33 cellular contexts compared by ENCODE assay signal in genomic region chr2:70967189-70967588, GRCh38. TPM values are rescaled to one million over a fixed set of nuclear protein-coding genes. Genes with fewer than 3 reads are reported as not detected.
"Had no signal": no experiment of that assay in that cellular context is flagged by ENCODE, and none has a peak within 500 bp of the region (broad histone marks: within the 10 kb centered on the region; RNA-seq: fewer than 3 reads in every experiment).

No MANE protein-coding gene starts in this region.

- H3K36me3 Mint-ChIP-seq: activated naive CD4-positive, alpha-beta T cell treated with anti-CD3 and anti-CD28 coated beads, Interleukin-2, amount 10 ng/mL, durations not matched to agents 7 days and 5 days; activated naive CD4-positive, alpha-beta T cell treated with anti-CD3 and anti-CD28 coated beads, Interleukin-2, amount 50 U/mL, for 72 hours; activated naive CD8-positive, alpha-beta T cell treated with anti-CD3 and anti-CD28 coated beads, Interleukin-2, amount 10 ng/mL, durations not matched to agents 7 days and 5 days; brain had no signal

- H3K9me3 ChIP-seq: ascending aorta, breast epithelium, gastrocnemius medialis, heart left ventricle had no signal

- H3K27ac Mint-ChIP-seq: activated CD8-positive, alpha-beta T cell treated with anti-CD3 and anti-CD28 coated beads for 36 hours; activated naive CD4-positive, alpha-beta T cell treated with anti-CD3 and anti-CD28 coated beads, Interleukin-2, amount 10 ng/mL, durations not matched to agents 7 days and 5 days; activated naive CD4-positive, alpha-beta T cell treated with anti-CD3 and anti-CD28 coated beads, Interleukin-2, amount 50 U/mL, for 72 hours; activated naive CD8-positive, alpha-beta T cell treated with anti-CD3 and anti-CD28 coated beads, Interleukin-2, amount 10 ng/mL, durations not matched to agents 7 days and 5 days; activated T-cell treated with anti-CD3 and anti-CD28 coated beads, Interleukin-2, amount 50 U/mL, for 24 hours; activated T-cell treated with anti-CD3 and anti-CD28 coated beads, Interleukin-2, amount 50 U/mL, for 72 hours; brain; dendritic cell treated with granulocyte-macrophage colony-stimulating factor and Interleukin-4, amounts not matched to agents 40 ng/mL and 50 ng/mL, for 4 days; endodermal cell had no signal

- H3K36me3 ChIP-seq: ascending aorta, breast epithelium, cardiac muscle cell, gastrocnemius medialis, heart left ventricle had no signal

- H3K9me3 Mint-ChIP-seq: activated CD8-positive, alpha-beta T cell treated with anti-CD3 and anti-CD28 coated beads for 36 hours; activated naive CD4-positive, alpha-beta T cell treated with anti-CD3 and anti-CD28 coated beads, Interleukin-2, amount 10 ng/mL, durations not matched to agents 7 days and 5 days; activated naive CD4-positive, alpha-beta T cell treated with anti-CD3 and anti-CD28 coated beads, Interleukin-2, amount 50 U/mL, for 72 hours; activated naive CD8-positive, alpha-beta T cell treated with anti-CD3 and anti-CD28 coated beads, Interleukin-2, amount 10 ng/mL, durations not matched to agents 7 days and 5 days; activated T-cell treated with anti-CD3 and anti-CD28 coated beads, Interleukin-2, amount 50 U/mL, for 24 hours; activated T-cell treated with anti-CD3 and anti-CD28 coated beads, Interleukin-2, amount 50 U/mL, for 72 hours; central memory CD8-positive, alpha-beta T cell; dendritic cell treated with granulocyte-macrophage colony-stimulating factor and Interleukin-4, amounts not matched to agents 40 ng/mL and 50 ng/mL, for 4 days; endodermal cell had no signal

- H3K27ac ChIP-seq: ascending aorta, breast epithelium, cardiac muscle cell, coronary artery, dorsolateral prefrontal cortex, foreskin keratinocyte, gastrocnemius medialis, heart left ventricle had no signal

- H3K4me3 Mint-ChIP-seq: activated CD8-positive, alpha-beta T cell treated with anti-CD3 and anti-CD28 coated beads for 36 hours; activated naive CD4-positive, alpha-beta T cell treated with anti-CD3 and anti-CD28 coated beads, Interleukin-2, amount 10 ng/mL, durations not matched to agents 7 days and 5 days; activated naive CD8-positive, alpha-beta T cell treated with anti-CD3 and anti-CD28 coated beads, Interleukin-2, amount 10 ng/mL, durations not matched to agents 7 days and 5 days; activated T-cell treated with anti-CD3 and anti-CD28 coated beads, Interleukin-2, amount 50 U/mL, for 24 hours; activated T-cell treated with anti-CD3 and anti-CD28 coated beads, Interleukin-2, amount 50 U/mL, for 72 hours; brain; central memory CD8-positive, alpha-beta T cell; dendritic cell treated with granulocyte-macrophage colony-stimulating factor and Interleukin-4, amounts not matched to agents 40 ng/mL and 50 ng/mL, for 4 days; endodermal cell had no signal

- ATAC-seq: activated CD8-positive, alpha-beta T cell treated with anti-CD3 and anti-CD28 coated beads for 36 hours; activated naive CD4-positive, alpha-beta T cell treated with anti-CD3 and anti-CD28 coated beads, Interleukin-2, amount 50 U/mL, for 72 hours; activated T-cell treated with anti-CD3 and anti-CD28 coated beads, Interleukin-2, amount 50 U/mL, for 72 hours; esophagus mucosa; foreskin keratinocyte; gastrocnemius medialis; heart left ventricle had no signal

- DNase-seq: activated CD4-positive, alpha-beta T cell treated with anti-CD3 and anti-CD28 coated beads for 4 hours; activated CD4-positive, alpha-beta T cell treated with anti-CD3 and anti-CD28 coated beads, Interleukin-2, amount 50 U/mL, for 1 hour; activated CD4-positive, alpha-beta T cell treated with anti-CD3 and anti-CD28 coated beads, Interleukin-2, amount 50 U/mL, for 48 hours; activated CD4-positive, CD25-positive, alpha-beta regulatory T cell; activated CD4-positive, CD25-positive, alpha-beta regulatory T cell treated with anti-CD3 and anti-CD28 coated beads, Interleukin-2, amount 50 U/mL, for 72 hours; activated CD8-positive, alpha-beta memory T cell treated with anti-CD3 and anti-CD28 coated beads, Interleukin-2, amount 50 U/mL, for 48 hours; activated CD8-positive, alpha-beta T cell treated with anti-CD3 and anti-CD28 coated beads for 36 hours; activated gamma-delta T cell; activated naive CD4-positive, alpha-beta T cell; activated naive CD4-positive, alpha-beta T cell treated with anti-CD3 and anti-CD28 coated beads, Interleukin-2, amount 10 ng/mL, durations not matched to agents 7 days and 5 days; activated naive CD8-positive, alpha-beta T cell treated with anti-CD3 and anti-CD28 coated beads, Interleukin-2, amount 10 ng/mL, durations not matched to agents 7 days and 5 days; activated T-cell treated with anti-CD3 and anti-CD28 coated beads for 4 hours; activated T-cell treated with anti-CD3 and anti-CD28 coated beads, Interleukin-2, amount 50 U/mL, for 24 hours; activated T-cell treated with anti-CD3 and anti-CD28 coated beads, Interleukin-2, amount 50 U/mL, for 72 hours; dorsolateral prefrontal cortex; effector memory CD4-positive, alpha-beta T cell; foreskin keratinocyte; gastrocnemius medialis; glutamatergic neuron; heart left ventricle; T-helper 2 cell had no signal

- H3K4me3 ChIP-seq: ascending aorta, breast epithelium, cardiac muscle cell, coronary artery, dorsolateral prefrontal cortex, gastrocnemius medialis, heart left ventricle had no signal

- H3K27me3 ChIP-seq: ascending aorta, breast epithelium had no signal

- H3K4me1 ChIP-seq: breast epithelium, foreskin keratinocyte had no signal

RNA-seq across cellular contexts. Expression of gene ANKRD53, which starts 11.2 kb away (rescaled TPM):
- total RNA-seq: activated CD8-positive, alpha-beta T cell treated with anti-CD3 and anti-CD28 coated beads for 36 hours; T-helper 1 cell treated with Interleukin-12 subunit alpha and Interleukin-12 subunit beta and Interleukin-4 antibody, amounts not matched to agents 30 ng/mL and 1 ng/mL, for 36 hours had no signal

RNA-seq across cellular contexts. Expression of gene ATP6V1B1, which starts 31.5 kb away (rescaled TPM):
- total RNA-seq: activated CD8-positive, alpha-beta T cell treated with anti-CD3 and anti-CD28 coated beads for 36 hours; activated naive CD8-positive, alpha-beta T cell treated with anti-CD3 and anti-CD28 coated beads, Interleukin-2, amount 10 ng/mL, durations not matched to agents 7 days and 5 days; activated T-cell treated with anti-CD3 and anti-CD28 coated beads, Interleukin-2, amount 50 U/mL, for 72 hours; ascending aorta; cerebellum; endodermal cell; foreskin keratinocyte; T-helper 1 cell treated with Interleukin-12 subunit alpha and Interleukin-12 subunit beta and Interleukin-4 antibody, amounts not matched to agents 30 ng/mL and 1 ng/mL, for 36 hours had no signal
- polyA plus RNA-seq: cardiac muscle cell had no signal
